Comparison of ENCODE assay signal across 7 cellular contexts in genomic region chr16:14927777-14928714, GRCh38. TPM values are rescaled to one million over a fixed set of nuclear protein-coding genes. Genes with fewer than 3 reads are reported as not detected.
DNase-seq lines count a peak whose midpoint lies in the region; ATAC-seq and TF ChIP-seq lines count a peak whose summit lies in the region.
"Not testable (repeated sequence)": the region's sequence is repeated elsewhere in the genome, so short reads cannot be mapped to it uniquely, and the experiment has no call there.

No MANE protein-coding gene starts in this region.

- H3K9me3 Mint-ChIP-seq in activated CD8-positive, alpha-beta T cell treated with anti-CD3 and anti-CD28 coated beads, Interleukin-2, amount 10 ng/mL, durations not matched to agents 7 days and 5 days (ENCODE audit: insufficient read depth): not testable (repeated sequence)

- H3K27ac ChIP-seq in lower lobe of right lung: not testable (repeated sequence)

- H3K4me1 Mint-ChIP-seq in activated CD8-positive, alpha-beta T cell treated with anti-CD3 and anti-CD28 coated beads, Interleukin-2, amount 10 ng/mL, durations not matched to agents 7 days and 5 days (ENCODE audit: low read depth): not testable (repeated sequence)

- not testable (repeated sequence) for H3K27me3 ChIP-seq in lower lobe of right lung (ENCODE audit: low read depth)

- H3K27me3 Mint-ChIP-seq in activated CD8-positive, alpha-beta T cell treated with anti-CD3 and anti-CD28 coated beads, Interleukin-2, amount 10 ng/mL, durations not matched to agents 7 days and 5 days (ENCODE audit: low read depth): not testable (repeated sequence)

- intact Hi-C loops in lower lobe of right lung (cut with DNase I); sciatic nerve (cut with DNase I): not testable (repeated sequence)

- ATAC-seq in activated CD8-positive, alpha-beta T cell treated with anti-CD3 and anti-CD28 coated beads, Interleukin-2, amount 10 ng/mL, durations not matched to agents 7 days and 5 days: peak; percentile 51
- ATAC-seq in lower lobe of right lung: peak; percentile 64 to 88
- peak; percentile 84 for ATAC-seq in sciatic nerve

- not testable (repeated sequence) for H3K36me3 ChIP-seq in lower lobe of right lung

- H3K27ac Mint-ChIP-seq in activated CD8-positive, alpha-beta T cell treated with anti-CD3 and anti-CD28 coated beads, Interleukin-2, amount 10 ng/mL, durations not matched to agents 7 days and 5 days: not testable (repeated sequence)

- not testable (repeated sequence) for TF ChIP-seq CTCF in lower lobe of right lung (IDR thresholded peaks at IDR 0.05)

- DNase-seq in ELF-1 (ENCODE audit: low read depth, low spot score): peak; percentile 2
- DNase-seq in M059J (ENCODE audit: low read depth): peak; percentile 0
- peak; percentile 20 for DNase-seq in activated CD8-positive, alpha-beta T cell treated with anti-CD3 and anti-CD28 coated beads, Interleukin-2, amount 10 ng/mL, durations not matched to agents 7 days and 5 days
- DNase-seq in cerebellar cortex (ENCODE audit: low spot score): peak; percentile 10
- peak; percentile 8 for DNase-seq in glomerular visceral epithelial cell (ENCODE audit: extremely low spot score)
- DNase-seq in lower lobe of right lung: peak; percentile 49
- peak; percentile 58 for DNase-seq in sciatic nerve (ENCODE audit: low spot score)

- POLR2A ChIA-PET in activated CD8-positive, alpha-beta T cell treated with anti-CD3 and anti-CD28 coated beads, Interleukin-2, amount 10 ng/mL, durations not matched to agents 7 days and 5 days (lab: Charles Lee): not testable (repeated sequence)

- H3K36me3 Mint-ChIP-seq in activated CD8-positive, alpha-beta T cell treated with anti-CD3 and anti-CD28 coated beads, Interleukin-2, amount 10 ng/mL, durations not matched to agents 7 days and 5 days (ENCODE audit: low read depth): not testable (repeated sequence)

- not testable (repeated sequence) for H3K4me1 ChIP-seq in lower lobe of right lung

- not testable (repeated sequence) for H3K9me3 ChIP-seq in lower lobe of right lung

- CTCF ChIA-PET in activated CD8-positive, alpha-beta T cell treated with anti-CD3 and anti-CD28 coated beads, Interleukin-2, amount 10 ng/mL, durations not matched to agents 7 days and 5 days (lab: Charles Lee): not testable (repeated sequence)

- not testable (repeated sequence) for H3K4me3 Mint-ChIP-seq in activated CD8-positive, alpha-beta T cell treated with anti-CD3 and anti-CD28 coated beads, Interleukin-2, amount 10 ng/mL, durations not matched to agents 7 days and 5 days

- not testable (repeated sequence) for H3K4me3 ChIP-seq in lower lobe of right lung

RNA-seq across cellular contexts. Expression of gene NPIPA1, which starts 9.2 kb away (rescaled TPM):
- 21.0 and 33.7 TPM in 2 replicates for total RNA-seq in M059J (2014; rRNA removed; shearing (Covaris generic))
- 10 to 100 TPM; 91.5 to 94.3 TPM for total RNA-seq in activated CD8-positive, alpha-beta T cell treated with anti-CD3 and anti-CD28 coated beads, Interleukin-2, amount 10 ng/mL, durations not matched to agents 7 days and 5 days
- total RNA-seq in lower lobe of right lung (90.9 TPM), sciatic nerve (214 TPM)

RNA-seq across cellular contexts. Expression of gene PDXDC1, which starts 46.8 kb away (rescaled TPM):
- total RNA-seq in M059J (2014; rRNA removed; shearing (Covaris generic)): 68.2 and 95.5 TPM in 2 replicates
- 10 to 100 TPM; 46.4 to 46.6 TPM for total RNA-seq in activated CD8-positive, alpha-beta T cell treated with anti-CD3 and anti-CD28 coated beads, Interleukin-2, amount 10 ng/mL, durations not matched to agents 7 days and 5 days
- total RNA-seq in lower lobe of right lung (103 TPM), sciatic nerve (58.6 TPM)

Comparison
In these comparisons a context has a peak if more than half of its experiments do, and no peak if none do; other contexts are left out.
1. DNase-seq: peak in every context shown above with its lines; median percentile 58 in sciatic nerve; 49 in lower lobe of right lung; 20 in activated CD8-positive, alpha-beta T cell treated with anti-CD3 and anti-CD28 coated beads, Interleukin-2, amount 10 ng/mL, durations not matched to agents 7 days and 5 days; 10 in cerebellar cortex; 8 in glomerular visceral epithelial cell; 2 in ELF-1; 0 in M059J.